Comparison of ENCODE assay signal across 18 cellular contexts in genomic region chr19:37220383-37220782, GRCh38.
"Had no signal": no experiment of that assay in that cellular context is flagged by ENCODE, and none has a peak within 500 bp of the region (broad histone marks: within the 10 kb centered on the region; RNA-seq: fewer than 3 reads in every experiment).

No MANE protein-coding gene starts in this region.

- H3K36me3 ChIP-seq: uterus had no signal

- H3K27me3 ChIP-seq: heart right ventricle, sigmoid colon, transverse colon, uterus had no signal

- H3K27ac ChIP-seq: coronary artery, heart right ventricle, sigmoid colon, transverse colon, uterus, VCaP had no signal

- H3K4me2 ChIP-seq: smooth muscle cell had no signal

- H3K27me3 Mint-ChIP-seq: activated naive CD8-positive, alpha-beta T cell; memory B cell; stimulated activated naive B cell treated with anti-CD40 and anti-IgM and Interleukin-4, amounts not matched to agents 10 μg/mL and 1 μg/mL and 100 μg/mL, for 72 hours had no signal

- H3K4me1 ChIP-seq: uterus had no signal

- H3K9me3 ChIP-seq: sigmoid colon, uterus had no signal

- H3K9me3 Mint-ChIP-seq: stimulated activated naive B cell treated with anti-CD40 and anti-IgM and Interleukin-4, amounts not matched to agents 10 μg/mL and 1 μg/mL and 100 μg/mL, for 72 hours had no signal

- H3K4me3 ChIP-seq: coronary artery, heart right ventricle, sigmoid colon, smooth muscle cell, transverse colon, uterus had no signal

- H3K27ac Mint-ChIP-seq: endodermal cell, memory B cell had no signal

- ATAC-seq: activated CD4-positive, CD25-positive, alpha-beta regulatory T cell treated with anti-CD3 and anti-CD28 coated beads, Interleukin-2, amount 50 U/mL, for 24 hours; heart right ventricle; left colon; stimulated activated naive B cell treated with anti-CD40 and anti-IgM and Interleukin-4, amounts not matched to agents 10 μg/mL and 1 μg/mL and 100 μg/mL, for 72 hours had no signal

- DNase-seq: activated CD4-positive, alpha-beta T cell treated with anti-CD3 and anti-CD28 coated beads, Interleukin-2, amount 50 U/mL, for 4 hours; activated gamma-delta T cell treated with Interleukin-2 at 50 U/mL for 16 hours; amniotic stem cell; cerebellar nuclear complex; endodermal cell; heart right ventricle; left colon; sigmoid colon; stimulated activated CD4-positive, alpha-beta T cell treated with anti-CD3 and anti-CD28 coated beads, Interleukin-15, amount 100 ng/mL, for 24 hours; stimulated activated naive B cell treated with anti-CD40 and anti-IgM and Interleukin-4, amounts not matched to agents 10 μg/mL and 1 μg/mL and 100 μg/mL, for 72 hours; transverse colon; uterus had no signal
